13 cellular contexts compared by ENCODE assay signal in the genomic region with DNA sequence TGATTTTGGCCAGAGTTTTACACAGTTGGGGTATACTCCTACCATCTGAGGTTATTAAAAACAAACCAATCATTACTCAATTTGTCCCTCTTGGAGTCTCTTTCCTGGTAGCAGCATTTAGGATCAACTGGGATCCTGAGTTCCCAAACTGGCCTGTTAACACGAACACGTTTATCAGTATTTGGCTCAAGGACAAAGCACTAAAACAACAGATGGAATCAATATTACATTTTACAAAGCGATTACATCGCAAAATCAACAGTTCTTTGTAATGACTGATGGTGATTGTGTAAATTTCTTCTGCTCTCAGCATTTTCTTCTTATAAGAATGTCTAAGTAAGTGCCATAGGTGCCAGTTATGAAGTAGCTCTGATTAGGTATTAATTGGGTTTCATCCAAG.
"Had no signal": no experiment of that assay in that cellular context is flagged by ENCODE, and none has a peak within 500 bp of the region (broad histone marks: within the 10 kb centered on the region; RNA-seq: fewer than 3 reads in every experiment).

No MANE protein-coding gene starts in this region.

- H3K4me1 ChIP-seq: right lobe of liver, tibial nerve had no signal

- H3K4me3 Mint-ChIP-seq: activated CD4-positive, alpha-beta memory T cell treated with anti-CD3 and anti-CD28 coated beads, Interleukin-2, amount 10 ng/mL, durations not matched to agents 7 days and 5 days; activated CD4-positive, alpha-beta T cell treated with anti-CD3 and anti-CD28 coated beads for 36 hours; activated naive CD8-positive, alpha-beta T cell treated with anti-CD3 and anti-CD28 coated beads, Interleukin-2, amount 10 ng/mL, durations not matched to agents 7 days and 5 days; activated T-cell treated with anti-CD3 and anti-CD28 coated beads, Interleukin-2, amount 50 U/mL, for 72 hours; naive thymus-derived CD8-positive, alpha-beta T cell; stimulated activated memory B cell treated with anti-CD40 and anti-IgM and Interleukin-4, amounts not matched to agents 10 μg/mL and 1 μg/mL and 100 μg/mL, for 72 hours had no signal

- H3K27me3 Mint-ChIP-seq: activated CD4-positive, alpha-beta memory T cell treated with anti-CD3 and anti-CD28 coated beads, Interleukin-2, amount 10 ng/mL, durations not matched to agents 7 days and 5 days; activated CD4-positive, alpha-beta T cell treated with anti-CD3 and anti-CD28 coated beads for 36 hours; activated naive CD8-positive, alpha-beta T cell treated with anti-CD3 and anti-CD28 coated beads, Interleukin-2, amount 10 ng/mL, durations not matched to agents 7 days and 5 days; naive thymus-derived CD8-positive, alpha-beta T cell had no signal

- H3K4me3 ChIP-seq: mucosa of descending colon, right lobe of liver, tibial nerve had no signal

- H3K36me3 ChIP-seq: right lobe of liver, tibial nerve, WERI-Rb-1 had no signal

- H3K4me1 Mint-ChIP-seq: activated CD4-positive, alpha-beta memory T cell treated with anti-CD3 and anti-CD28 coated beads, Interleukin-2, amount 10 ng/mL, durations not matched to agents 7 days and 5 days; activated CD4-positive, alpha-beta T cell treated with anti-CD3 and anti-CD28 coated beads for 36 hours; activated naive CD8-positive, alpha-beta T cell treated with anti-CD3 and anti-CD28 coated beads, Interleukin-2, amount 10 ng/mL, durations not matched to agents 7 days and 5 days; stimulated activated memory B cell treated with anti-CD40 and anti-IgM and Interleukin-4, amounts not matched to agents 10 μg/mL and 1 μg/mL and 100 μg/mL, for 72 hours had no signal

- H3K27ac ChIP-seq: right lobe of liver, tibial nerve, WERI-Rb-1 had no signal

- ATAC-seq: activated CD4-positive, alpha-beta T cell treated with anti-CD3 and anti-CD28 coated beads for 36 hours; activated T-cell treated with anti-CD3 and anti-CD28 coated beads, Interleukin-2, amount 50 U/mL, for 72 hours; left colon; mucosa of descending colon; naive thymus-derived CD8-positive, alpha-beta T cell; stimulated activated memory B cell treated with anti-CD40 and anti-IgM and Interleukin-4, amounts not matched to agents 10 μg/mL and 1 μg/mL and 100 μg/mL, for 72 hours had no signal

- H3K36me3 Mint-ChIP-seq: activated naive CD8-positive, alpha-beta T cell treated with anti-CD3 and anti-CD28 coated beads, Interleukin-2, amount 10 ng/mL, durations not matched to agents 7 days and 5 days; naive thymus-derived CD8-positive, alpha-beta T cell; stimulated activated memory B cell treated with anti-CD40 and anti-IgM and Interleukin-4, amounts not matched to agents 10 μg/mL and 1 μg/mL and 100 μg/mL, for 72 hours had no signal

- H3K27me3 ChIP-seq: right lobe of liver, tibial nerve had no signal

- DNase-seq: activated CD4-positive, alpha-beta memory T cell treated with anti-CD3 and anti-CD28 coated beads, Interleukin-2, amount 10 ng/mL, durations not matched to agents 7 days and 5 days; activated CD4-positive, alpha-beta T cell treated with anti-CD3 and anti-CD28 coated beads for 36 hours; activated naive CD8-positive, alpha-beta T cell treated with anti-CD3 and anti-CD28 coated beads, Interleukin-2, amount 10 ng/mL, durations not matched to agents 7 days and 5 days; activated T-cell treated with anti-CD3 and anti-CD28 coated beads, Interleukin-2, amount 50 U/mL, for 72 hours; anterior cingulate cortex; left colon; mucosa of descending colon; naive thymus-derived CD8-positive, alpha-beta T cell; right lobe of liver; stimulated activated CD4-positive, alpha-beta T cell treated with anti-CD3 and anti-CD28 coated beads, Interleukin-1b, Interleukin-23, amount 100 ng/mL, for 48 hours; WERI-Rb-1 had no signal

- H3K27ac Mint-ChIP-seq: activated CD4-positive, alpha-beta memory T cell treated with anti-CD3 and anti-CD28 coated beads, Interleukin-2, amount 10 ng/mL, durations not matched to agents 7 days and 5 days; activated CD4-positive, alpha-beta T cell treated with anti-CD3 and anti-CD28 coated beads for 36 hours; activated naive CD8-positive, alpha-beta T cell treated with anti-CD3 and anti-CD28 coated beads, Interleukin-2, amount 10 ng/mL, durations not matched to agents 7 days and 5 days; activated T-cell treated with anti-CD3 and anti-CD28 coated beads, Interleukin-2, amount 50 U/mL, for 72 hours; naive thymus-derived CD8-positive, alpha-beta T cell; stimulated activated memory B cell treated with anti-CD40 and anti-IgM and Interleukin-4, amounts not matched to agents 10 μg/mL and 1 μg/mL and 100 μg/mL, for 72 hours had no signal
